12 cellular contexts compared by ENCODE assay signal in the genomic region with DNA sequence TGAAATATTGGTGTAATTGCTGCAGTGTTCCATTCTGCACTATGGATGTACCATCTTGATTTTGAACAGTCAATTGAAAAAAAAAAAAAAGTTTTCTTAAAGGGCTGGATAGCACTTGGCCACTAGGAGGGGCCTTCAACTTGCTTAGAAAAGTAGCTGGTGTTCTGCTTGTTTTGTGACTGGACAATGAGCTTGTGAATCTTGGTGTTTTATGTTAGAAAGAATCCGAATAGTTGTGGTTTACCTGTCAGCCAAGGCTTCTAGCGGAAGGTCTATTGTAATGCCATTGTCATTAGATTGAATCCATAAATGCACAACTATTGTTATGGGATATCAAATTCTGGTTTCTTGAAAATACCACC.
A peak's percentile ranks its signal among the peaks of the same experiment; 100 is the strongest.
DNase-seq lines count a peak whose midpoint lies in the region; ATAC-seq and TF ChIP-seq lines count a peak whose summit lies in the region.
"Had no signal": no experiment of that assay in that cellular context is flagged by ENCODE, and none has a peak within 500 bp of the region (broad histone marks: within the 10 kb centered on the region; RNA-seq: fewer than 3 reads in every experiment).

No MANE protein-coding gene starts in this region.

- H3K27me3 ChIP-seq in ACC112 (ENCODE audit: insufficient read depth, low read length), result no peaks in the 10 kb centered on the region

- CTCF ChIA-PET in WTC11 (lab: Charles Lee), result interaction anchor here (0.6 to 4.8 kb wide), 57 partner anchors 9 to 1268 kb away, joined by 3 to 231 read pairs (median 4); no protein-coding TSS in a partner anchor

- peak; percentile 87 for TF ChIP-seq CTCF in HFFc6 (IDR thresholded peaks at IDR 0.05)
- peak; percentile 42 for TF ChIP-seq CTCF in WTC11 (IDR thresholded peaks at IDR 0.05)

- DNase-seq in HFFc6 (peak; percentile 63), WTC11 (ENCODE audit: low spot score) (no peak), iris pigment epithelial cell (ENCODE audit: low read depth) (peak; percentile 84), SKM-1 treated with dmso at 0.1 percent for 144 hours (lab: John Stamatoyannopoulos, UW; ENCODE audit: unreplicated experiment) (no peak), NCI-H526 treated with DMSO at 0.1 percent for 48 hours (lab: John Stamatoyannopoulos, UW) (no peak), epidermal melanocyte (ENCODE audit: insufficient read length, low spot score) (no peak)
- DNase-seq: activated T-cell treated with anti-CD3 and anti-CD28 coated beads, Interleukin-2, amount 50 U/mL, for 72 hours; COR-L47; hippocampal formation; posterior cingulate gyrus had no signal

- H3K4me1 Mint-ChIP-seq in HFFc6 (ENCODE audit: low read depth), result peaks cover 85% of the 10 kb centered on the region
- peaks cover 13% of the 10 kb centered on the region for H3K4me1 Mint-ChIP-seq in WTC11

- H3K27ac Mint-ChIP-seq in HFFc6, result peak overlapping the region; percentile 94
- no peak overlapping the region for H3K27ac Mint-ChIP-seq in WTC11
- H3K27ac Mint-ChIP-seq: activated T-cell treated with anti-CD3 and anti-CD28 coated beads, Interleukin-2, amount 50 U/mL, for 72 hours had no signal

- H3K36me3 ChIP-seq in ACC112 (ENCODE audit: insufficient read depth, low read length), result 0 out of 2 replicates have a peak, but pooled peaks cover 4% of the 10 kb centered on the region

- ATAC-seq in WTC11 (peak; percentile 48), HG03460 (IDR thresholded peaks at IDR 0.05; ENCODE audit: unreplicated experiment) (no peak)
- ATAC-seq: activated T-cell treated with anti-CD3 and anti-CD28 coated beads, Interleukin-2, amount 50 U/mL, for 72 hours had no signal

- H3K27ac ChIP-seq in ACC112 (ENCODE audit: low read depth, low read length), result peak overlapping the region; percentile 96

- no peak overlapping the region for H2AFZ ChIP-seq in ACC112 (ENCODE audit: low read length, unreplicated experiment)

- no peak overlapping the region for H3K4me3 ChIP-seq in ACC112 (ENCODE audit: low read depth, low read length)

- H3K4me3 Mint-ChIP-seq in HFFc6, result 0 out of 2 replicates have a peak overlapping the region, but pooled peaks have one; percentile 8
- no peak overlapping the region for H3K4me3 Mint-ChIP-seq in WTC11
- H3K4me3 Mint-ChIP-seq: activated T-cell treated with anti-CD3 and anti-CD28 coated beads, Interleukin-2, amount 50 U/mL, for 72 hours had no signal

- peaks cover 3% of the 10 kb centered on the region for H3K27me3 Mint-ChIP-seq in HFFc6 (ENCODE audit: insufficient read depth)
- H3K27me3 Mint-ChIP-seq in WTC11 (ENCODE audit: low read depth), result no peaks in the 10 kb centered on the region

- peaks cover 67% of the 10 kb centered on the region for H3K4me1 ChIP-seq in ACC112 (ENCODE audit: control insufficient read depth, insufficient read depth, low read length, unreplicated experiment)

- POLR2A ChIA-PET in WTC11 (lab: Charles Lee), result no interaction called here

- H3K79me2 ChIP-seq in ACC112 (ENCODE audit: control insufficient read depth, insufficient read depth, low read length, unreplicated experiment), result no peaks in the 10 kb centered on the region

- H3K9me3 Mint-ChIP-seq in HFFc6 (no peaks in the 10 kb centered on the region), WTC11 (no peaks in the 10 kb centered on the region)

- H3K36me3 Mint-ChIP-seq in HFFc6 (ENCODE audit: low read depth) (peaks cover 20% of the 10 kb centered on the region; the same call in 1 of the 2 replicates), WTC11 (no peaks in the 10 kb centered on the region)

TF ChIP-seq in WTC11, 78 proteins besides CTCF, POLR2A, EP300 and RAD21:
- TF ChIP-seq, protein P1, sequence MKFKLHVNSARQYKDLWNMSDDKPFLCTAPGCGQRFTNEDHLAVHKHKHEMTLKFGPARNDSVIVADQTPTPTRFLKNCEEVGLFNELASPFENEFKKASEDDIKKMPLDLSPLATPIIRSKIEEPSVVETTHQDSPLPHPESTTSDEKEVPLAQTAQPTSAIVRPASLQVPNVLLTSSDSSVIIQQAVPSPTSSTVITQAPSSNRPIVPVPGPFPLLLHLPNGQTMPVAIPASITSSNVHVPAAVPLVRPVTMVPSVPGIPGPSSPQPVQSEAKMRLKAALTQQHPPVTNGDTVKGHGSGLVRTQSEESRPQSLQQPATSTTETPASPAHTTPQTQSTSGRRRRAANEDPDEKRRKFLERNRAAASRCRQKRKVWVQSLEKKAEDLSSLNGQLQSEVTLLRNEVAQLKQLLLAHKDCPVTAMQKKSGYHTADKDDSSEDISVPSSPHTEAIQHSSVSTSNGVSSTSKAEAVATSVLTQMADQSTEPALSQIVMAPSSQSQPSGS (CRISPR knock-in tag; IDR thresholded peaks at IDR 0.05; ENCODE audit: borderline replicate concordance, low read depth), result no peak
- TF ChIP-seq SMAD3 (CRISPR knock-in tag; IDR thresholded peaks at IDR 0.05; ENCODE audit: borderline replicate concordance), result no peak
- no peak for TF ChIP-seq SP1 (CRISPR knock-in tag; conservative IDR thresholded peaks at IDR 0.05)
- TF ChIP-seq, protein P2, sequence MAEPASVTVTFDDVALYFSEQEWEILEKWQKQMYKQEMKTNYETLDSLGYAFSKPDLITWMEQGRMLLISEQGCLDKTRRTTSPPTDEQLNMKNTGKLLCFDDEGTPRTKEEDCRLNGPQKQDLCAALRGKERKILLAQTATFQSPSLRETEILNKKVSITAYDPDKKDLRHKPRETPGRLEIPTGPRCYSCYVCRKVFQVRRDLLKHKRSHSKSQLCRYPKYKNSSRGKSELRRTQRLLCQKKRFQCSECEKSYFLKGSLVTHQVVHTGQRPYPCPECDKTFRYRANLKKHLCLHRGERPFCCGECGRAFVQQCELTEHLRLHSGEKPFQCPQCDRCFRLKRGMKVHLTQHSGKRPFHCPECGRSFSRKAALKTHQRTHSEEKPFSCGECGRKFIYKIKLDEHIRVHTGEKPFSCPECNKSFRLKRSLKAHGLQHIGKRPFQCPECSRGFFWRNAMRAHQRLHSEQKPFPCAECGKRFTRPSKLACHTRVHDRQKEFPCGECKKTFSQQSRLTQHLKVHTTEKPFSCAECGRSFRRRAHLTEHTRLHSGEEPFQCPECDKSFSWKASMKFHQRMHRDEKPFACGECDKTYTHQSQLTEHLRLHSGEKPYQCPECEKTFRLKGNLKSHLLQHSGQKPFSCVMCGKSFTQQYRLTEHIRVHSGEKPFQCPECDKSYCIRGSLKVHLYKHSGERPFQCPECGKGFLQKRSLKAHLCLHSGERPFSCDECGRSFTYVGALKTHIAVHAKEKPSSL (CRISPR knock-in tag; conservative IDR thresholded peaks at IDR 0.05), result no peak
- no peak for TF ChIP-seq ETV6 (CRISPR knock-in tag; IDR thresholded peaks at IDR 0.05)
- no peak for TF ChIP-seq ESRRA (CRISPR knock-in tag; IDR thresholded peaks at IDR 0.05; ENCODE audit: borderline replicate concordance)

Comparison
In these comparisons a context has a peak if more than half of its experiments do, and no peak if none do; other contexts are left out.
1. DNase-seq: peak in HFFc6 (single experiment) and iris pigment epithelial cell (single experiment); none in WTC11 (single experiment), SKM-1 treated with dmso at 0.1 percent for 144 hours (single experiment), NCI-H526 treated with DMSO at 0.1 percent for 48 hours (single experiment) and epidermal melanocyte (single experiment).